Comparison of ENCODE assay signal across 9 cellular contexts in the genomic region with DNA sequence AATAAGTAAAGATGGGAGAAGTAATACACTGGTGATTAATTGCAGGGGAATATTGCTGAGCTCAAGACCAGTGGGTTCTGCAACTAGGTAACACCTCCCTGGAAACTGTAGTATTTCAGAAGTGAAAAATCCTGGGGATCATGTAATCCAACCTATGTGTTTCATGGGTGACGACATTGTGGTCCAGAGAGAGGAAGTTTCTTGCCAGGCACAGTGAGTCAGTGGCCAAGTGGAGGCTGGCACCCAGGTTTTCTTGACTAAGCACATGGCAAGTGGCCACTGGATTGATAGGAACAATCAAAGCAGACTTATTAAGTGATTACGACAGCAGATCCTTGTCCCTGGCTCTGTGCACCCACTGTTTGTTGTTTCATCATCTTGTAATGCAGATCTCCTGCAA. TPM values are rescaled to one million over a fixed set of nuclear protein-coding genes. Genes with fewer than 3 reads are reported as not detected.
A peak's percentile ranks its signal among the peaks of the same experiment; 100 is the strongest.
DNase-seq lines count a peak whose midpoint lies in the region; ATAC-seq and TF ChIP-seq lines count a peak whose summit lies in the region.
"Had no signal": no experiment of that assay in that cellular context is flagged by ENCODE, and none has a peak within 500 bp of the region (broad histone marks: within the 10 kb centered on the region; RNA-seq: fewer than 3 reads in every experiment).

No MANE protein-coding gene starts in this region.

- no peaks in the 10 kb centered on the region for H3K9me3 ChIP-seq in left lung

- peaks cover 36% of the 10 kb centered on the region for H3K36me3 Mint-ChIP-seq in activated B cell treated with CpG ODN at 0.5 μM for 24 hours (ENCODE audit: low read depth)
- H3K36me3 Mint-ChIP-seq: T-cell had no signal

- H3K27ac Mint-ChIP-seq in activated B cell treated with CpG ODN at 0.5 μM for 24 hours, result peak overlapping the region; percentile 50
- H3K27ac Mint-ChIP-seq: T-cell had no signal

- DNase-seq in AG09309 (ENCODE audit: low read depth), result peak; percentile 83
- DNase-seq in HT1080 (ENCODE audit: low read depth), result peak; percentile 97
- no peak for DNase-seq in activated B cell treated with CpG ODN at 0.5 μM for 24 hours
- DNase-seq in left lung, result peak in 1 of 2 donors; percentile 86
- DNase-seq in NCI-H2107 (lab: John Stamatoyannopoulos, UW), result no peak
- DNase-seq: T-cell had no signal

- no peak for ATAC-seq in activated B cell treated with CpG ODN at 0.5 μM for 24 hours (ENCODE audit: low read depth)
- ATAC-seq in left lung, result peak; percentile 91
- ATAC-seq in HG02571 (IDR thresholded peaks at IDR 0.05; ENCODE audit: unreplicated experiment), result no peak
- ATAC-seq in HG03457 (IDR thresholded peaks at IDR 0.05; ENCODE audit: unreplicated experiment), result no peak
- no peak for ATAC-seq in GM21381 (IDR thresholded peaks at IDR 0.05; ENCODE audit: unreplicated experiment)
- ATAC-seq: T-cell had no signal

- intact Hi-C loops in activated B cell treated with CpG ODN at 0.5 μM for 24 hours (cut with micrococcal nuclease), result no loop called here
- intact Hi-C loops in left lung (cut with DNase I), result no loop called here

- H3K36me3 ChIP-seq in left lung, result no peaks in the 10 kb centered on the region

- H3K27me3 ChIP-seq in left lung, result no peaks in the 10 kb centered on the region

- no peaks in the 10 kb centered on the region for H3K27me3 Mint-ChIP-seq in activated B cell treated with CpG ODN at 0.5 μM for 24 hours

- POLR2A ChIA-PET in activated B cell treated with CpG ODN at 0.5 μM for 24 hours (lab: Charles Lee), result interaction anchor here (0.6 to 10.9 kb wide), 3 partner anchors 12 to 87 kb away, joined by 3 to 228 read pairs (median 5); partner anchors contain the start of gene CIITA

- TF ChIP-seq CTCF in AG09309 (IDR thresholded peaks at IDR 0.05; ENCODE audit: control insufficient read depth, insufficient read depth, low read depth, low read length, missing control alignments) (no peak), activated B cell treated with CpG ODN at 0.5 μM for 24 hours (IDR thresholded peaks at IDR 0.05) (no peak), left lung (IDR thresholded peaks at IDR 0.05) (no peak)

- H3K4me1 Mint-ChIP-seq in activated B cell treated with CpG ODN at 0.5 μM for 24 hours, result peaks cover 55% of the 10 kb centered on the region

- no peak overlapping the region for H3K27ac ChIP-seq in left lung

- CTCF ChIA-PET in activated B cell treated with CpG ODN at 0.5 μM for 24 hours (lab: Charles Lee), result interaction anchor here (1.4 kb wide), 1 partner anchor 35 kb away, joined by 3 read pairs; no protein-coding TSS in a partner anchor

- H3K4me3 Mint-ChIP-seq in activated B cell treated with CpG ODN at 0.5 μM for 24 hours, result no peak overlapping the region
- H3K4me3 Mint-ChIP-seq: T-cell had no signal

- H3K9me3 Mint-ChIP-seq in activated B cell treated with CpG ODN at 0.5 μM for 24 hours, result peaks cover 2% of the 10 kb centered on the region

- H3K4me1 ChIP-seq in left lung, result peaks cover 0 to 31% of the 10 kb centered on the region in 2 donors

- H3K4me3 ChIP-seq in AG09309 (ENCODE audit: control insufficient read depth, low read depth, low read length) (no peak overlapping the region), left lung (no peak overlapping the region)

RNA-seq across cellular contexts. Expression of gene CIITA, which starts 14.6 kb away (rescaled TPM):
- total RNA-seq in HT1080 (2014; rRNA removed; shearing (Covaris generic)), result 0.30 and 0.55 TPM in 2 replicates
- polyA plus RNA-seq in HT1080 (2015; cell fraction: cytosol; rRNA removed), result 1.4 and 1.8 TPM in 2 replicates
- 7.7 and 9.4 TPM in 2 replicates for polyA plus RNA-seq in HT1080 (2015; cell fraction: nucleus; rRNA removed)
- total RNA-seq in activated B cell treated with CpG ODN at 0.5 μM for 24 hours, result 332 and 401 TPM in 2 replicates
- 10 to 100 TPM; 38.1 to 49.0 TPM for total RNA-seq in left lung

RNA-seq across cellular contexts. Expression of gene TVP23A, which starts 43.8 kb away (rescaled TPM):
- total RNA-seq in HT1080 (2014; rRNA removed; shearing (Covaris generic)), result not detected in 2 replicates
- polyA plus RNA-seq in HT1080 (2015; cell fraction: cytosol; rRNA removed), result 0.06 and 0.17 TPM in 2 replicates
- polyA plus RNA-seq in HT1080 (2015; cell fraction: nucleus; rRNA removed), result not detected in 2 replicates
- 1.6 and 2.0 TPM in 2 replicates for total RNA-seq in activated B cell treated with CpG ODN at 0.5 μM for 24 hours
- total RNA-seq in left lung, result under 1 TPM; 0.47 to 0.85 TPM

Comparison
In these comparisons a context has a peak if more than half of its experiments do, and no peak if none do; other contexts are left out.
1. DNase-seq: peak in AG09309 (single experiment) and HT1080 (single experiment); none in activated B cell treated with CpG ODN at 0.5 μM for 24 hours (single experiment) and NCI-H2107 (single experiment).
2. RNA of gene CIITA, which starts 14.6 kb away (total RNA-seq): 332 to 401 TPM in activated B cell treated with CpG ODN at 0.5 μM for 24 hours and 38.1 to 49.0 TPM in left lung; 0.30 to 0.55 TPM in HT1080; every median in the first group is over 10 times any median in the second.